Comparison of ENCODE assay signal across 23 cellular contexts in genomic region chrX:8679572-8679971, GRCh38. TPM values are rescaled to one million over a fixed set of nuclear protein-coding genes. Genes with fewer than 3 reads are reported as not detected.
A peak's percentile ranks its signal among the peaks of the same experiment; 100 is the strongest.
DNase-seq lines count a peak whose midpoint lies in the region; ATAC-seq and TF ChIP-seq lines count a peak whose summit lies in the region.
"Had no signal": no experiment of that assay in that cellular context is flagged by ENCODE, and none has a peak within 500 bp of the region (broad histone marks: within the 10 kb centered on the region; RNA-seq: fewer than 3 reads in every experiment).

No MANE protein-coding gene starts in this region.

- DNase-seq in NCI-H510A (lab: John Stamatoyannopoulos, UW): peak; percentile 5
- no peak for DNase-seq in NCI-H510A treated with DMSO at 0.1 percent for 48 hours (lab: John Stamatoyannopoulos, UW)
- peak; percentile 74 to 87 for DNase-seq in NOMO-1 (lab: John Stamatoyannopoulos, UW; ENCODE audit: unreplicated experiment in 2 of 2)
- DNase-seq in left lung: peak in 1 of 2 donors; percentile 34
- no peak for DNase-seq in ACHN
- no peak for DNase-seq in stimulated activated CD4-positive, alpha-beta T cell treated with anti-CD3 and anti-CD28 coated beads, Interleukin-2, amount 100 ng/mL, for 48 hours
- DNase-seq: BE2C; CD4-positive, CD25-positive, alpha-beta regulatory T cell; COR-L47; DMS 273 treated with DMSO at 0.1 percent for 48 hours; GDM1; KBM-7; NCI-H1092; NCI-H146; NCI-H2029 treated with DMSO at 0.1 percent for 48 hours; NCI-H524 treated with DMSO at 0.1 percent for 48 hours; SHP77 had no signal

- intact Hi-C loops in left lung (cut with DNase I): no loop called here

- no peak overlapping the region for H3K4me3 ChIP-seq in left lung
- H3K4me3 ChIP-seq: GM12878, SK-N-MC had no signal

- peak; percentile 77 for ATAC-seq in left lung
- ATAC-seq in HG02759 (IDR thresholded peaks at IDR 0.05; ENCODE audit: unreplicated experiment): no peak
- ATAC-seq: GM12878, HepG2 had no signal

- TF ChIP-seq CTCF in left lung (IDR thresholded peaks at IDR 0.05): no peak

- in situ Hi-C loops in ACHN (cut with HindIII; ENCODE audit: low pct_ligation_motif_present, low pct_unique_long_range_greater_than_20kb, low sequenced_read_pairs): no loop called here

- H3K36me3 ChIP-seq in left lung: no peaks in the 10 kb centered on the region
- H3K36me3 ChIP-seq: BE2C had no signal

- no peaks in the 10 kb centered on the region for H3K27me3 ChIP-seq in left lung
- H3K27me3 ChIP-seq: BE2C had no signal

- H3K4me1 ChIP-seq in left lung: no peaks in the 10 kb centered on the region
- H3K4me1 ChIP-seq: BE2C had no signal

- H3K27ac ChIP-seq in left lung: no peak overlapping the region
- H3K27ac ChIP-seq: SK-N-MC had no signal

- no peaks in the 10 kb centered on the region for H3K9me3 ChIP-seq in left lung
- H3K9me3 ChIP-seq: BE2C had no signal

RNA-seq across cellular contexts. Expression of gene ANOS1, which starts 52.4 kb away (rescaled TPM):
- 10 to 100 TPM; 38.0 to 85.9 TPM for total RNA-seq in left lung
- total RNA-seq: CD4-positive, CD25-positive, alpha-beta regulatory T cell; Daoy; HepG2; RPMI7951 had no signal

Comparison
In these comparisons a context has a peak if more than half of its experiments do, and no peak if none do; other contexts are left out.
1. DNase-seq: peak in NCI-H510A (single experiment) and NOMO-1 (2 of 2); none in NCI-H510A treated with DMSO at 0.1 percent for 48 hours (single experiment), ACHN (single experiment) and stimulated activated CD4-positive, alpha-beta T cell treated with anti-CD3 and anti-CD28 coated beads, Interleukin-2, amount 100 ng/mL, for 48 hours (0 of 2).